25 cellular contexts compared by ENCODE assay signal in genomic region chr4:78022517-78022916, GRCh38. TPM values are rescaled to one million over a fixed set of nuclear protein-coding genes. Genes with fewer than 3 reads are reported as not detected.
DNase-seq lines count a peak whose midpoint lies in the region; FAIRE-seq and TF ChIP-seq lines count a peak whose summit lies in the region.
"Had no signal": no experiment of that assay in that cellular context is flagged by ENCODE, and none has a peak within 500 bp of the region (broad histone marks: within the 10 kb centered on the region; RNA-seq: fewer than 3 reads in every experiment).

No MANE protein-coding gene starts in this region.

- peak; percentile 1 for TF ChIP-seq CTCF in kidney epithelial cell (IDR thresholded peaks at IDR 0.05; ENCODE audit: insufficient read depth, low read length, poor library complexity, severe bottlenecking)

- H3K36me3 ChIP-seq in kidney epithelial cell (ENCODE audit: control insufficient read depth, insufficient read depth, low read length), result no peaks in the 10 kb centered on the region
- H3K36me3 ChIP-seq: brain microvascular endothelial cell, esophagus muscularis mucosa, left ventricle myocardium inferior had no signal

- in situ Hi-C loops in ACHN (cut with HindIII; ENCODE audit: low pct_ligation_motif_present, low pct_unique_long_range_greater_than_20kb, low sequenced_read_pairs), result no loop called here

- no peak for FAIRE-seq in HTR-8/SVneo (lab: Jason Lieb, UNC)
- FAIRE-seq: frontal cortex, GM19239 had no signal

- DNase-seq in ACHN (peak; percentile 4), ELR (ENCODE audit: low read depth) (peak; percentile 1), NCI-H69 (lab: John Stamatoyannopoulos, UW) (peak; percentile 36), kidney epithelial cell (ENCODE audit: low read depth) (no peak), SHP77 (lab: John Stamatoyannopoulos, UW) (no peak), HTR-8/SVneo (ENCODE audit: insufficient read length, low spot score) (no peak), AG20443 (ENCODE audit: low spot score) (no peak), NCI-H345 (lab: John Stamatoyannopoulos, UW) (no peak)
- DNase-seq: activated CD4-positive, alpha-beta T cell treated with anti-CD3 and anti-CD28 coated beads for 48 hours; activated naive CD4-positive, alpha-beta T cell; activated T-cell treated with anti-CD3 and anti-CD28 coated beads, Interleukin-2, amount 50 U/mL, for 48 hours; brain microvascular endothelial cell; effector CD8-positive, alpha-beta T cell; immature natural killer cell; left ventricle myocardium inferior; naive B cell; NCI-H1694 treated with DMSO at 0.1 percent for 48 hours; stimulated activated CD4-positive, alpha-beta T cell treated with anti-CD3 and anti-CD28 coated beads, Interleukin-2, amount 100 ng/mL, for 48 hours; substantia nigra had no signal

- no peaks in the 10 kb centered on the region for H3K27me3 ChIP-seq in kidney epithelial cell (ENCODE audit: control insufficient read depth, insufficient read depth, low read length)
- H3K27me3 ChIP-seq: brain microvascular endothelial cell, esophagus muscularis mucosa, hepatocyte had no signal

- no peak overlapping the region for H3K4me3 ChIP-seq in kidney epithelial cell (ENCODE audit: low read depth, low read length)
- H3K4me3 ChIP-seq: esophagus muscularis mucosa, hepatocyte, left ventricle myocardium inferior had no signal

RNA-seq across cellular contexts. Expression of gene FRAS1, which starts 34.6 kb away (rescaled TPM):
- 28.4 and 35.8 TPM in 2 replicates for total RNA-seq in kidney epithelial cell
- total RNA-seq: G401; T-helper 2 cell treated with Interferon-gamma antibody and Interleukin-4, amounts not matched to agents 100 ng/mL and 5 ng/mL, for 36 hours had no signal

Comparison
In these comparisons a context has a peak if more than half of its experiments do, and no peak if none do; other contexts are left out.
1. DNase-seq: peak in ACHN (single experiment), ELR (single experiment) and NCI-H69 (single experiment); none in kidney epithelial cell (single experiment), SHP77 (0 of 2), HTR-8/SVneo (single experiment), AG20443 (single experiment) and NCI-H345 (single experiment).